In the genomic region with DNA sequence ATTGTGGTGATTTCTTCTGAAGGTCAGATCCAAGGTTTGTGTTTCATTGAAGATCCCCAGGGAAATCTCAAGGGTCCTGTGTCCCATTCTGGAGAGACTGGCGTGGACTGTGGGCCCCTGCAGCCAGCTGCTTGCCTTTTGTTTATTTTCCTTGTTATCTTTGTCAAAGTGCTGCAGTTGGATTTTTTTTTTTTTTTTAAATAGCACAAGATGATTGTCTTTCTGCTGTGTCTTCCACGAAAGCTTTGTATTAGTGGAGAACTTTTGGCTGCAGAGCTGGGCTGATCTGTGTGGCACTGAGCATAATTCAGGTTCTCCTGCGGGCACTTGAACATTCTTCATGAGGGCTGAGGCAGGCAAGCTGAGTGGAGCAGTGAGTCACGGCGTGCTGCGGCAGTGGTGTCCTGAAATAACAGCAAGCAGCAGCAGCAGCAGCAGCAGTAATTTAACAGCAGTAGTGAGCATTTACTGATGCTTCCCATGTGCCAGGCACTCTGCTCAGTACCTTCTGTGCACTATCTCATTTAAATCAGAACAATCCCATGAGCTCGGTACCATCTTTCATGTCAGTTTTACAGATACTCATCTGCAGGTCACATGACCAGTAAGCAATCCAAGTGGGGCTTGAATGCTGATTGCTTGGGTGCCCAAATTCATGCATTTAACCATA, we compare ENCODE assay signal across 1 cellular context.
TF ChIP-seq lines count a peak whose summit lies in the region.

No MANE protein-coding gene starts in this region.

TF ChIP-seq in SK-N-SH, 30 proteins besides CTCF, POLR2A, EP300 and RAD21 (continued from another document):
- no peak for TF ChIP-seq CHD2 (IDR thresholded peaks at IDR 0.05; ENCODE audit: low read length, partially characterized antibody)
- TF ChIP-seq SIN3A (IDR thresholded peaks at IDR 0.05; ENCODE audit: borderline replicate concordance, low read depth, low read length): no peak
- TF ChIP-seq POLR2AphosphoS5 (IDR thresholded peaks at IDR 0.05; ENCODE audit: low read depth, low read length): no peak; the same call in 1 of the 2 replicates
- TF ChIP-seq MEF2A (IDR thresholded peaks at IDR 0.05; ENCODE audit: borderline replicate concordance, low read depth): no peak
- no peak for TF ChIP-seq RCOR1 (IDR thresholded peaks at IDR 0.05; ENCODE audit: low read length)
- peak; percentile 76 for TF ChIP-seq JUND (IDR thresholded peaks at IDR 0.05)
- TF ChIP-seq NFIC (IDR thresholded peaks at IDR 0.05; ENCODE audit: borderline replicate concordance): peak; percentile 59
- no peak for TF ChIP-seq GABPA (IDR thresholded peaks at IDR 0.05; ENCODE audit: low read depth)
- TF ChIP-seq YY1 (IDR thresholded peaks at IDR 0.05; ENCODE audit: low read depth): no peak
- TF ChIP-seq TEAD4 (IDR thresholded peaks at IDR 0.05; ENCODE audit: borderline replicate concordance, insufficient read depth): peak; percentile 51; the same call in 1 of the 2 replicates
- no peak for TF ChIP-seq EZH2phosphoT487 (IDR thresholded peaks at IDR 0.05; ENCODE audit: borderline replicate concordance, low read depth)
- TF ChIP-seq, protein P1, sequence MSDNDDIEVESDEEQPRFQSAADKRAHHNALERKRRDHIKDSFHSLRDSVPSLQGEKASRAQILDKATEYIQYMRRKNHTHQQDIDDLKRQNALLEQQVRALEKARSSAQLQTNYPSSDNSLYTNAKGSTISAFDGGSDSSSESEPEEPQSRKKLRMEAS (IDR thresholded peaks at IDR 0.05; ENCODE audit: low read depth): peak; percentile 70
- TF ChIP-seq FOXJ3 (CRISPR knock-in tag; IDR thresholded peaks at IDR 0.05): no peak
- TF ChIP-seq RXRA (IDR thresholded peaks at IDR 0.05; ENCODE audit: borderline replicate concordance, low read depth): no peak; the same call in 1 of the 2 replicates
- TF ChIP-seq, protein P2, sequence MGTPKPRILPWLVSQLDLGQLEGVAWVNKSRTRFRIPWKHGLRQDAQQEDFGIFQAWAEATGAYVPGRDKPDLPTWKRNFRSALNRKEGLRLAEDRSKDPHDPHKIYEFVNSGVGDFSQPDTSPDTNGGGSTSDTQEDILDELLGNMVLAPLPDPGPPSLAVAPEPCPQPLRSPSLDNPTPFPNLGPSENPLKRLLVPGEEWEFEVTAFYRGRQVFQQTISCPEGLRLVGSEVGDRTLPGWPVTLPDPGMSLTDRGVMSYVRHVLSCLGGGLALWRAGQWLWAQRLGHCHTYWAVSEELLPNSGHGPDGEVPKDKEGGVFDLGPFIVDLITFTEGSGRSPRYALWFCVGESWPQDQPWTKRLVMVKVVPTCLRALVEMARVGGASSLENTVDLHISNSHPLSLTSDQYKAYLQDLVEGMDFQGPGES (IDR thresholded peaks at IDR 0.05; ENCODE audit: low read depth, low read length): no peak
- TF ChIP-seq FOXM1 (IDR thresholded peaks at IDR 0.05; ENCODE audit: low read depth): no peak
- no peak for TF ChIP-seq ZBTB33 (IDR thresholded peaks at IDR 0.05; ENCODE audit: borderline replicate concordance, low read depth)
